20 cellular contexts compared by ENCODE assay signal in genomic region chr5:6427689-6428088, GRCh38. TPM values are rescaled to one million over a fixed set of nuclear protein-coding genes. Genes with fewer than 3 reads are reported as not detected.
DNase-seq lines count a peak whose midpoint lies in the region; ATAC-seq, FAIRE-seq and TF ChIP-seq lines count a peak whose summit lies in the region.
"Had no signal": no experiment of that assay in that cellular context is flagged by ENCODE, and none has a peak within 500 bp of the region (broad histone marks: within the 10 kb centered on the region; RNA-seq: fewer than 3 reads in every experiment).

No MANE protein-coding gene starts in this region.

- peaks cover 49% of the 10 kb centered on the region for H3K27me3 Mint-ChIP-seq in nephron progenitor cell (ENCODE audit: low read depth, poor library complexity)

- H3K4me2 ChIP-seq in mammary epithelial cell (ENCODE audit: insufficient read depth, low read depth, low read length) (no peak overlapping the region), endothelial cell of umbilical vein (ENCODE audit: insufficient read depth, low read length) (no peak overlapping the region), MM.1S (ENCODE audit: low read depth, low read length) (no peak overlapping the region)

- H3K79me2 ChIP-seq in mammary epithelial cell (ENCODE audit: insufficient read depth, low read length) (no peaks in the 10 kb centered on the region), endothelial cell of umbilical vein (ENCODE audit: control insufficient read depth, insufficient read depth, low read length) (no peaks in the 10 kb centered on the region), MM.1S (ENCODE audit: low read length) (no peaks in the 10 kb centered on the region)

- H3F3A ChIP-seq in MM.1S (ENCODE audit: insufficient read depth, low read length): no peaks in the 10 kb centered on the region

- H3K36me3 Mint-ChIP-seq in nephron progenitor cell (ENCODE audit: low read depth): no peaks in the 10 kb centered on the region

- CTCF ChIA-PET in mammary epithelial cell (lab: Charles Lee; ENCODE audit: low non-redundant PET): no interaction called here
- CTCF ChIA-PET in endothelial cell of umbilical vein (lab: Charles Lee): no interaction called here

- BruUV-seq in mammary epithelial cell (replicated peaks; lab: Mats Ljungman, UMichigan): no TSS peak
- BruUV-seq in endothelial cell of umbilical vein (replicated peaks; lab: Mats Ljungman, UMichigan): no TSS peak

- no peaks in the 10 kb centered on the region for H3K9me1 ChIP-seq in endothelial cell of umbilical vein (replicated peaks; ENCODE audit: control insufficient read depth, extremely low read depth, insufficient read depth, low read length)

- no peak overlapping the region for H3K9ac ChIP-seq in mammary epithelial cell (ENCODE audit: insufficient read depth, low read length)
- H3K9ac ChIP-seq in endothelial cell of umbilical vein (replicated peaks; ENCODE audit: extremely low read depth, insufficient read depth, low read length): no peak overlapping the region
- H3K9ac ChIP-seq in MM.1S (ENCODE audit: low read length): no peak overlapping the region
- H3K9ac ChIP-seq: GM23248 had no signal

- H3K27me3 ChIP-seq in mammary epithelial cell (ENCODE audit: insufficient read depth, low read length) (peaks cover 1% of the 10 kb centered on the region), breast epithelium (peaks cover 0 to 4% of the 10 kb centered on the region in 2 donors), endothelial cell of umbilical vein (ENCODE audit: control insufficient read depth in 2 of 2, insufficient read depth in 2 of 2, low read length in 2 of 2) (peaks cover 0 to 3% of the 10 kb centered on the region in 2 experiments), MM.1S (replicated peaks; ENCODE audit: insufficient read depth, low read length) (no peaks in the 10 kb centered on the region), pancreas (peaks cover 0 to 3% (median 0%) of the 10 kb centered on the region in 4 donors)
- H3K27me3 ChIP-seq: BE2C had no signal

- FAIRE-seq in RCC 7860 (lab: Jason Lieb, UNC): no peak
- FAIRE-seq in endothelial cell of umbilical vein (lab: Jason Lieb, UNC): no peak
- no peak for FAIRE-seq in pancreas (lab: Jason Lieb, UNC)
- FAIRE-seq: A204.1, D721Med had no signal

- no peaks in the 10 kb centered on the region for H4K20me1 ChIP-seq in mammary epithelial cell (ENCODE audit: insufficient read depth, low read length)
- no peaks in the 10 kb centered on the region for H4K20me1 ChIP-seq in endothelial cell of umbilical vein (replicated peaks; ENCODE audit: control insufficient read depth, extremely low read depth, insufficient read depth, low read length)
- no peaks in the 10 kb centered on the region for H4K20me1 ChIP-seq in MM.1S (ENCODE audit: insufficient read depth, low read length)

- peaks cover 7% of the 10 kb centered on the region for H3K9me3 Mint-ChIP-seq in nephron progenitor cell

- H3K27ac ChIP-seq in mammary epithelial cell (ENCODE audit: insufficient read depth, low read depth, low read length): no peak overlapping the region
- no peak overlapping the region for H3K27ac ChIP-seq in breast epithelium
- no peak overlapping the region for H3K27ac ChIP-seq in endothelial cell of umbilical vein (ENCODE audit: insufficient read depth, low read depth, low read length)
- H3K27ac ChIP-seq in MM.1S (ENCODE audit: low read length): no peak overlapping the region
- H3K27ac ChIP-seq in pancreas: no peak overlapping the region
- H3K27ac ChIP-seq: GM23248 had no signal

- H3K4me1 ChIP-seq in mammary epithelial cell (ENCODE audit: insufficient read depth, low read length) (no peaks in the 10 kb centered on the region), breast epithelium (no peaks in the 10 kb centered on the region), endothelial cell of umbilical vein (ENCODE audit: control insufficient read depth, extremely low read depth, insufficient read depth, low read length) (peaks cover 16% of the 10 kb centered on the region), MM.1S (ENCODE audit: low read length) (no peaks in the 10 kb centered on the region), pancreas (no peaks in the 10 kb centered on the region)
- H3K4me1 ChIP-seq: BE2C had no signal

- no peak for ATAC-seq in pancreas

- no peak overlapping the region for H3K4me3 ChIP-seq in mammary epithelial cell (replicated peaks in 1 of 3; ENCODE audit: insufficient read depth in 1 of 3, low read depth in 2 of 3, low read length in 3 of 3)
- no peak overlapping the region for H3K4me3 ChIP-seq in breast epithelium
- no peak overlapping the region for H3K4me3 ChIP-seq in endothelial cell of umbilical vein (replicated peaks in 1 of 3; ENCODE audit: insufficient read depth in 1 of 3, low read depth in 1 of 3, low read length in 3 of 3)
- H3K4me3 ChIP-seq in MM.1S (ENCODE audit: low read length): no peak overlapping the region
- no peak overlapping the region for H3K4me3 ChIP-seq in pancreas
- H3K4me3 ChIP-seq: GM23248 had no signal

- H3K27ac Mint-ChIP-seq in nephron progenitor cell: no peak overlapping the region
- H3K27ac Mint-ChIP-seq: H9 had no signal

- TF ChIP-seq POLR2A in breast epithelium (IDR thresholded peaks at IDR 0.05) (no peak), endothelial cell of umbilical vein (IDR thresholded peaks at IDR 0.05; ENCODE audit: low read depth, low read length) (no peak)

- H3K36me3 ChIP-seq in mammary epithelial cell (ENCODE audit: insufficient read depth, low read length) (no peaks in the 10 kb centered on the region), breast epithelium (no peaks in the 10 kb centered on the region), endothelial cell of umbilical vein (ENCODE audit: control insufficient read depth in 2 of 2, extremely low read depth in 1 of 2, insufficient read depth in 2 of 2, low read length in 2 of 2) (no peaks in the 10 kb centered on the region), MM.1S (replicated peaks; ENCODE audit: insufficient read depth, low read length) (no peaks in the 10 kb centered on the region), pancreas (no peaks in the 10 kb centered on the region)
- H3K36me3 ChIP-seq: BE2C had no signal

- 17% methylated on average over 4 of the region's 4 CpGs for WGBS in mammary epithelial cell (ENCODE audit: low coverage, missing lambda C conversion rate)
- WGBS in pancreas, 2 donors: 51 to 56% methylated on average over 4 of the region's 4 CpGs

- H3K9me3 ChIP-seq in mammary epithelial cell (replicated peaks; ENCODE audit: insufficient read depth, low read length) (no peaks in the 10 kb centered on the region), breast epithelium (no peaks in the 10 kb centered on the region), endothelial cell of umbilical vein (replicated peaks; ENCODE audit: control insufficient read depth, insufficient read depth, low read length) (no peaks in the 10 kb centered on the region), MM.1S (replicated peaks; ENCODE audit: insufficient read depth, low read length) (no peaks in the 10 kb centered on the region), pancreas (no peaks in the 10 kb centered on the region)
- H3K9me3 ChIP-seq: BE2C had no signal

- no peaks in the 10 kb centered on the region for H3K9me2 ChIP-seq in MM.1S (replicated peaks; ENCODE audit: insufficient read depth, low read length)

- intact Hi-C loops in mammary epithelial cell (cut with micrococcal nuclease) (no loop called here), breast epithelium (cut with DNase I; ENCODE audit: low total_unique reads) (no loop called here), endothelial cell of umbilical vein (cut with micrococcal nuclease) (no loop called here), pancreas (cut with DNase I) (no loop called here)

- TF ChIP-seq CTCF in mammary epithelial cell (conservative IDR thresholded peaks at IDR 0.05 in 1 of 2, IDR thresholded peaks at IDR 0.05 in 1 of 2; ENCODE audit: extremely low read depth in 1 of 2, insufficient read depth in 1 of 2, low read depth in 1 of 2, low read length in 2 of 2) (no peak), breast epithelium (IDR thresholded peaks at IDR 0.05) (no peak), endothelial cell of umbilical vein (IDR thresholded peaks at IDR 0.05; ENCODE audit: extremely low read depth in 1 of 2, insufficient read depth in 1 of 2, low read depth in 1 of 2, low read length in 2 of 2) (no peak), nephron progenitor cell (IDR thresholded peaks at IDR 0.05) (no peak), MM.1S (IDR thresholded peaks at IDR 0.05; ENCODE audit: low read length) (no peak), pancreas (IDR thresholded peaks at IDR 0.05) (no peak)

- dilution Hi-C loops in mammary epithelial cell (cut with HindIII; ENCODE audit: low sequenced_read_pairs): no loop called here
- dilution Hi-C loops in endothelial cell of umbilical vein (cut with MboI; ENCODE audit: extremely low pct_ligation_motif_present, low sequenced_read_pairs): no loop called here

- no peaks in the 10 kb centered on the region for H3K4me1 Mint-ChIP-seq in nephron progenitor cell
- H3K4me1 Mint-ChIP-seq: H9 had no signal

- in situ Hi-C loops in mammary epithelial cell (cut with MboI; ENCODE audit: low sequenced_read_pairs in 2 of 2): no loop called here

- no peak overlapping the region for H3K4me3 Mint-ChIP-seq in nephron progenitor cell
- H3K4me3 Mint-ChIP-seq: H9 had no signal

- H2AFZ ChIP-seq in mammary epithelial cell (ENCODE audit: low read depth, low read length) (no peak overlapping the region), endothelial cell of umbilical vein (ENCODE audit: low read depth, low read length) (no peak overlapping the region), MM.1S (ENCODE audit: low read length) (no peak overlapping the region)
- H2AFZ ChIP-seq: GM23248 had no signal

- POLR2A ChIA-PET in endothelial cell of umbilical vein (lab: Charles Lee): no interaction called here

- DNase-seq in mammary epithelial cell (peak; percentile 16), breast epithelium (ENCODE audit: low spot score in 2 of 2) (no peak), RCC 7860 (ENCODE audit: low spot score) (peak; percentile 80), endothelial cell of umbilical vein (ENCODE audit: low read depth, low spot score) (no peak), NCI-H748 (lab: John Stamatoyannopoulos, UW; ENCODE audit: unreplicated experiment) (no peak), nephron progenitor cell (no peak), MM.1S (no peak), pancreas (no peak)
- DNase-seq: BE2C, DMS53, GM23248, H9, KG1, NCI-H1105, NCI-H2029 treated with DMSO at 0.1 percent for 48 hours, NCI-H226, NCI-H524 treated with DMSO at 0.1 percent for 48 hours, OCI-M1 had no signal

RNA-seq across cellular contexts. Expression of gene UBE2QL1, which starts 21.0 kb away (rescaled TPM):
- total RNA-seq in mammary epithelial cell (1 to 10 TPM in 1 of 2 donors, not detected in 1; 1.0 TPM), breast epithelium (1 to 10 TPM in 2 of 3 donors, under 1 TPM in 1; 0.44 to 1.8 (median 1.6) TPM), endothelial cell of umbilical vein (0.15 and 0.21 TPM in 2 replicates), pancreas (under 1 TPM; 0.13 to 0.81 (median 0.46) TPM)
- polyA plus RNA-seq in mammary epithelial cell (0.01 TPM), endothelial cell of umbilical vein (0.04 and 0.05 TPM in 2 replicates), pancreas (1 to 10 TPM in 1 of 2 donors, under 1 TPM in 1; 0.72 to 2.4 TPM)
- polyA minus RNA-seq in mammary epithelial cell (not detected), endothelial cell of umbilical vein (0.10 TPM in 1 of 2 replicates, not detected in the other)
- 0.08 and 0.09 TPM in 2 replicates for polyA plus RNA-seq in endothelial cell of umbilical vein (2011; cell fraction: cytosol; rRNA removed)
- polyA plus RNA-seq in endothelial cell of umbilical vein (2011; cell fraction: nucleus; rRNA removed): 0.04 and 0.07 TPM in 2 replicates
- 0.11 and 0.19 TPM in 2 replicates for polyA plus RNA-seq in endothelial cell of umbilical vein (2012)
- not detected for polyA minus RNA-seq in endothelial cell of umbilical vein (2011; cell fraction: cytosol; rRNA and poly(A)+ RNA removed)
- polyA minus RNA-seq in endothelial cell of umbilical vein (2011; cell fraction: nucleus; rRNA and poly(A)+ RNA removed): 0.10 TPM in 1 of 2 replicates, not detected in the other
- total RNA-seq: GM23248 had no signal
- polyA plus RNA-seq: GM23248 had no signal

RNA-seq across cellular contexts. Expression of gene MED10, which starts 49.3 kb away (rescaled TPM):
- total RNA-seq in mammary epithelial cell (10 to 100 TPM; 17.0 to 59.5 TPM), breast epithelium (10 to 100 TPM; 25.6 to 29.9 (median 25.9) TPM), endothelial cell of umbilical vein (55.6 and 57.8 TPM in 2 replicates), pancreas (10 to 100 TPM; 10.9 to 20.5 (median 14.4) TPM)
- polyA plus RNA-seq in mammary epithelial cell (38.5 TPM), endothelial cell of umbilical vein (49.8 and 56.3 TPM in 2 replicates), pancreas (10 to 100 TPM; 17.4 to 25.1 TPM)
- polyA minus RNA-seq in mammary epithelial cell (6.0 TPM), endothelial cell of umbilical vein (9.9 and 16.5 TPM in 2 replicates)
- polyA plus RNA-seq in endothelial cell of umbilical vein (2011; cell fraction: cytosol; rRNA removed): 60.2 and 65.5 TPM in 2 replicates
- polyA plus RNA-seq in endothelial cell of umbilical vein (2011; cell fraction: nucleus; rRNA removed): 55.0 and 80.6 TPM in 2 replicates
- 53.5 and 68.5 TPM in 2 replicates for polyA plus RNA-seq in endothelial cell of umbilical vein (2012)
- 16.0 TPM for polyA minus RNA-seq in endothelial cell of umbilical vein (2011; cell fraction: cytosol; rRNA and poly(A)+ RNA removed)
- polyA minus RNA-seq in endothelial cell of umbilical vein (2011; cell fraction: nucleus; rRNA and poly(A)+ RNA removed): 32.0 and 32.4 TPM in 2 replicates

Comparison
In these comparisons a context has a peak if more than half of its experiments do, and no peak if none do; other contexts are left out.
1. DNase-seq: peak in mammary epithelial cell (single experiment) and RCC 7860 (single experiment); none in breast epithelium (0 of 2), endothelial cell of umbilical vein (single experiment), NCI-H748 (single experiment), nephron progenitor cell (single experiment), MM.1S (single experiment) and pancreas (0 of 6).